In the genomic region with DNA sequence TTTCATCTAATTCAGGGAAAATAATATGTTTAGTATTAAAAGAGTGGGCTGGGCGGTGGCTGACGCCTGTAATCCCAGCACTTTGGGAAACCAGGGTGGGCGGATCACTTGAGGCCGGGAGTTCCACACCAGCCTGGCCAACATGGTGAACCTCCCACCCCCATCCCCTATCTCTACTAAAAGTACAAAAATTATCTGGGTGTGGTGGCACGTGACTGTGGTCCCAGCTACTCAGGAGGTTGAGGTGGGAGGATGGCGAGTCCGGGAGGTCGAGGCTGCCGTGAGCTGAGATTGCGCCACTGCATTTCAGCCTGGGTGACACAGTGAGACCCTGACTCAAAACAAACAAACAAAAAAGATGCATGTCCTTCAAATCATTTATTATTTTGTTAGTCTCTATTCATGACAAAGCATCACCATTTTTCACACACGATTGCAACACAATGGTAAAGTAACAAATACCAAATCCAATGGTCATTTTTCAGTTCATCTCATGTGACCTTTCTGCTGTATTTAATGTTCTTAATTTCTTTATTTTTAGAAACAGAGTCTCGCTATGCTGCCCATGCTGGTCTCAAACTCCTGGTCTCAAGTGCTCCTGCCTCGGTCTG, we compare ENCODE assay signal across 1 cellular context.
TF ChIP-seq lines count a peak whose summit lies in the region.

No MANE protein-coding gene starts in this region.

TF ChIP-seq in K562, 482 proteins besides CTCF, POLR2A, EP300 and RAD21 (continues in another document):
- TF ChIP-seq, protein P1, sequence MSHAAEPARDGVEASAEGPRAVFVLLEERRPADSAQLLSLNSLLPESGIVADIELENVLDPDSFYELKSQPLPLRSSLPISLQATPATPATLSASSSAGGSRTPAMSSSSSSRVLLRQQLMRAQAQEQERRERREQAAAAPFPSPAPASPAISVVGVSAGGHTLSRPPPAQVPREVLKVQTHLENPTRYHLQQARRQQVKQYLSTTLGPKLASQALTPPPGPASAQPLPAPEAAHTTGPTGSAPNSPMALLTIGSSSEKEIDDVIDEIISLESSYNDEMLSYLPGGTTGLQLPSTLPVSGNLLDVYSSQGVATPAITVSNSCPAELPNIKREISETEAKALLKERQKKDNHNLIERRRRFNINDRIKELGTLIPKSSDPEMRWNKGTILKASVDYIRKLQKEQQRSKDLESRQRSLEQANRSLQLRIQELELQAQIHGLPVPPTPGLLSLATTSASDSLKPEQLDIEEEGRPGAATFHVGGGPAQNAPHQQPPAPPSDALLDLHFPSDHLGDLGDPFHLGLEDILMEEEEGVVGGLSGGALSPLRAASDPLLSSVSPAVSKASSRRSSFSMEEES (CRISPR knock-in tag; IDR thresholded peaks at IDR 0.05): peak; percentile 50
- TF ChIP-seq ZNF347 (CRISPR knock-in tag; IDR thresholded peaks at IDR 0.05; ENCODE audit: low read depth) (no peak), RBM14 (IDR thresholded peaks at IDR 0.05; ENCODE audit: borderline replicate concordance, insufficient read depth, low read depth, low read length) (no peak), PTTG1 (tag; IDR thresholded peaks at IDR 0.05; ENCODE audit: low read depth) (no peak), CEBPB (tag; IDR thresholded peaks at IDR 0.05) (peak; percentile 62), ATF1 (CRISPR knock-in tag; IDR thresholded peaks at IDR 0.05) (no peak), ATF1 (tag; IDR thresholded peaks at IDR 0.05) (no peak), STAT5A (IDR thresholded peaks at IDR 0.05; ENCODE audit: borderline replicate concordance, low read length) (no peak), CREB1 (IDR thresholded peaks at IDR 0.05) (no peak), CREB1 (CRISPR knock-in tag; IDR thresholded peaks at IDR 0.05) (no peak), HNRNPH1 (optimal IDR thresholded peaks at IDR 0.05; ENCODE audit: low read depth, low read length) (no peak), ZNF263 (CRISPR knock-in tag; IDR thresholded peaks at IDR 0.05; ENCODE audit: borderline replicate concordance) (no peak), TSC22D4 (tag; IDR thresholded peaks at IDR 0.05) (no peak), FOXA1 (IDR thresholded peaks at IDR 0.05; ENCODE audit: borderline replicate concordance) (no peak), ZNF75A (CRISPR knock-in tag; IDR thresholded peaks at IDR 0.05) (no peak), ZNF77 (CRISPR knock-in tag; IDR thresholded peaks at IDR 0.05) (no peak), ZNF41 (CRISPR knock-in tag; conservative IDR thresholded peaks at IDR 0.05) (no peak), ZNF431 (CRISPR knock-in tag; IDR thresholded peaks at IDR 0.05) (no peak), ZNF583 (CRISPR knock-in tag; IDR thresholded peaks at IDR 0.05) (no peak), ZKSCAN3 (CRISPR knock-in tag; IDR thresholded peaks at IDR 0.05) (no peak), RHOXF2B (CRISPR knock-in tag; conservative IDR thresholded peaks at IDR 0.05) (no peak), ZNF695 (CRISPR knock-in tag; IDR thresholded peaks at IDR 0.05) (no peak), TGIF2 (CRISPR knock-in tag; IDR thresholded peaks at IDR 0.05) (no peak), ADNP (tag; IDR thresholded peaks at IDR 0.05) (no peak), ZNF133 (CRISPR knock-in tag; IDR thresholded peaks at IDR 0.05) (no peak), GABPB1 (CRISPR knock-in tag; IDR thresholded peaks at IDR 0.05) (no peak), SRSF9 (IDR thresholded peaks at IDR 0.05; ENCODE audit: borderline replicate concordance, low read depth, low read length) (no peak), SMARCE1 (IDR thresholded peaks at IDR 0.05) (no peak), NR1H2 (CRISPR knock-in tag; IDR thresholded peaks at IDR 0.05) (no peak), KAT8 (IDR thresholded peaks at IDR 0.05; ENCODE audit: low read depth) (no peak), NR2C2 (CRISPR knock-in tag; IDR thresholded peaks at IDR 0.05) (no peak), NR2C2 (tag; IDR thresholded peaks at IDR 0.05) (no peak), YY1 (IDR thresholded peaks at IDR 0.05; ENCODE audit: borderline replicate concordance in 1 of 3, control insufficient read depth in 1 of 3, extremely low read depth in 1 of 3, insufficient read depth in 3 of 3, insufficient read length in 1 of 3, insufficient replicate concordance in 2 of 3, low read depth in 1 of 3, low read length in 2 of 3) (no peak)
- TF ChIP-seq, protein P2, sequence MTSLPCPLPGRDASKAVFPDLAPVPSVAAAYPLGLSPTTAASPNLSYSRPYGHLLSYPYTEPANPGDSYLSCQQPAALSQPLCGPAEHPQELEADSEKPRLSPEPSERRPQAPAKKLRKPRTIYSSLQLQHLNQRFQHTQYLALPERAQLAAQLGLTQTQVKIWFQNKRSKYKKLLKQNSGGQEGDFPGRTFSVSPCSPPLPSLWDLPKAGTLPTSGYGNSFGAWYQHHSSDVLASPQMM (CRISPR knock-in tag; IDR thresholded peaks at IDR 0.05): no peak
- TF ChIP-seq, protein P3, sequence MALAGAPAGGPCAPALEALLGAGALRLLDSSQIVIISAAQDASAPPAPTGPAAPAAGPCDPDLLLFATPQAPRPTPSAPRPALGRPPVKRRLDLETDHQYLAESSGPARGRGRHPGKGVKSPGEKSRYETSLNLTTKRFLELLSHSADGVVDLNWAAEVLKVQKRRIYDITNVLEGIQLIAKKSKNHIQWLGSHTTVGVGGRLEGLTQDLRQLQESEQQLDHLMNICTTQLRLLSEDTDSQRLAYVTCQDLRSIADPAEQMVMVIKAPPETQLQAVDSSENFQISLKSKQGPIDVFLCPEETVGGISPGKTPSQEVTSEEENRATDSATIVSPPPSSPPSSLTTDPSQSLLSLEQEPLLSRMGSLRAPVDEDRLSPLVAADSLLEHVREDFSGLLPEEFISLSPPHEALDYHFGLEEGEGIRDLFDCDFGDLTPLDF (CRISPR knock-in tag; IDR thresholded peaks at IDR 0.05): no peak
- TF ChIP-seq, protein P4, sequence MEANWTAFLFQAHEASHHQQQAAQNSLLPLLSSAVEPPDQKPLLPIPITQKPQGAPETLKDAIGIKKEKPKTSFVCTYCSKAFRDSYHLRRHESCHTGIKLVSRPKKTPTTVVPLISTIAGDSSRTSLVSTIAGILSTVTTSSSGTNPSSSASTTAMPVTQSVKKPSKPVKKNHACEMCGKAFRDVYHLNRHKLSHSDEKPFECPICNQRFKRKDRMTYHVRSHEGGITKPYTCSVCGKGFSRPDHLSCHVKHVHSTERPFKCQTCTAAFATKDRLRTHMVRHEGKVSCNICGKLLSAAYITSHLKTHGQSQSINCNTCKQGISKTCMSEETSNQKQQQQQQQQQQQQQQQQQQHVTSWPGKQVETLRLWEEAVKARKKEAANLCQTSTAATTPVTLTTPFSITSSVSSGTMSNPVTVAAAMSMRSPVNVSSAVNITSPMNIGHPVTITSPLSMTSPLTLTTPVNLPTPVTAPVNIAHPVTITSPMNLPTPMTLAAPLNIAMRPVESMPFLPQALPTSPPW (CRISPR knock-in tag; IDR thresholded peaks at IDR 0.05): no peak
- TF ChIP-seq, protein P5, sequence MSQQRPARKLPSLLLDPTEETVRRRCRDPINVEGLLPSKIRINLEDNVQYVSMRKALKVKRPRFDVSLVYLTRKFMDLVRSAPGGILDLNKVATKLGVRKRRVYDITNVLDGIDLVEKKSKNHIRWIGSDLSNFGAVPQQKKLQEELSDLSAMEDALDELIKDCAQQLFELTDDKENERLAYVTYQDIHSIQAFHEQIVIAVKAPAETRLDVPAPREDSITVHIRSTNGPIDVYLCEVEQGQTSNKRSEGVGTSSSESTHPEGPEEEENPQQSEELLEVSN (IDR thresholded peaks at IDR 0.05; ENCODE audit: borderline replicate concordance in 1 of 2, extremely low read depth in 1 of 2, insufficient read depth in 1 of 2, insufficient read length in 1 of 2, low read depth in 1 of 2, low read length in 1 of 2, poor library complexity in 1 of 2, severe bottlenecking in 1 of 2): no peak
- TF ChIP-seq, protein P6, sequence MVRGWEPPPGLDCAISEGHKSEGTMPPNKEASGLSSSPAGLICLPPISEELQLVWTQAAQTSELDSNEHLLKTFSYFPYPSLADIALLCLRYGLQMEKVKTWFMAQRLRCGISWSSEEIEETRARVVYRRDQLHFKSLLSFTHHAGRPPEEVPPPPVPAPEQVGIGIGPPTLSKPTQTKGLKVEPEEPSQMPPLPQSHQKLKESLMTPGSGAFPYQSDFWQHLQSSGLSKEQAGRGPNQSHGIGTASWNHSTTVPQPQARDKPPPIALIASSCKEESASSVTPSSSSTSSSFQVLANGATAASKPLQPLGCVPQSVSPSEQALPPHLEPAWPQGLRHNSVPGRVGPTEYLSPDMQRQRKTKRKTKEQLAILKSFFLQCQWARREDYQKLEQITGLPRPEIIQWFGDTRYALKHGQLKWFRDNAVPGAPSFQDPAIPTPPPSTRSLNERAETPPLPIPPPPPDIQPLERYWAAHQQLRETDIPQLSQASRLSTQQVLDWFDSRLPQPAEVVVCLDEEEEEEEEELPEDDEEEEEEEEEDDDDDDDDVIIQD (CRISPR knock-in tag; IDR thresholded peaks at IDR 0.05): no peak
- TF ChIP-seq, protein P7, sequence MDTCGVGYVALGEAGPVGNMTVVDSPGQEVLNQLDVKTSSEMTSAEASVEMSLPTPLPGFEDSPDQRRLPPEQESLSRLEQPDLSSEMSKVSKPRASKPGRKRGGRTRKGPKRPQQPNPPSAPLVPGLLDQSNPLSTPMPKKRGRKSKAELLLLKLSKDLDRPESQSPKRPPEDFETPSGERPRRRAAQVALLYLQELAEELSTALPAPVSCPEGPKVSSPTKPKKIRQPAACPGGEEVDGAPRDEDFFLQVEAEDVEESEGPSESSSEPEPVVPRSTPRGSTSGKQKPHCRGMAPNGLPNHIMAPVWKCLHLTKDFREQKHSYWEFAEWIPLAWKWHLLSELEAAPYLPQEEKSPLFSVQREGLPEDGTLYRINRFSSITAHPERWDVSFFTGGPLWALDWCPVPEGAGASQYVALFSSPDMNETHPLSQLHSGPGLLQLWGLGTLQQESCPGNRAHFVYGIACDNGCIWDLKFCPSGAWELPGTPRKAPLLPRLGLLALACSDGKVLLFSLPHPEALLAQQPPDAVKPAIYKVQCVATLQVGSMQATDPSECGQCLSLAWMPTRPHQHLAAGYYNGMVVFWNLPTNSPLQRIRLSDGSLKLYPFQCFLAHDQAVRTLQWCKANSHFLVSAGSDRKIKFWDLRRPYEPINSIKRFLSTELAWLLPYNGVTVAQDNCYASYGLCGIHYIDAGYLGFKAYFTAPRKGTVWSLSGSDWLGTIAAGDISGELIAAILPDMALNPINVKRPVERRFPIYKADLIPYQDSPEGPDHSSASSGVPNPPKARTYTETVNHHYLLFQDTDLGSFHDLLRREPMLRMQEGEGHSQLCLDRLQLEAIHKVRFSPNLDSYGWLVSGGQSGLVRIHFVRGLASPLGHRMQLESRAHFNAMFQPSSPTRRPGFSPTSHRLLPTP (IDR thresholded peaks at IDR 0.05; ENCODE audit: borderline replicate concordance, extremely low read depth, insufficient read length): no peak
- TF ChIP-seq, protein P8, sequence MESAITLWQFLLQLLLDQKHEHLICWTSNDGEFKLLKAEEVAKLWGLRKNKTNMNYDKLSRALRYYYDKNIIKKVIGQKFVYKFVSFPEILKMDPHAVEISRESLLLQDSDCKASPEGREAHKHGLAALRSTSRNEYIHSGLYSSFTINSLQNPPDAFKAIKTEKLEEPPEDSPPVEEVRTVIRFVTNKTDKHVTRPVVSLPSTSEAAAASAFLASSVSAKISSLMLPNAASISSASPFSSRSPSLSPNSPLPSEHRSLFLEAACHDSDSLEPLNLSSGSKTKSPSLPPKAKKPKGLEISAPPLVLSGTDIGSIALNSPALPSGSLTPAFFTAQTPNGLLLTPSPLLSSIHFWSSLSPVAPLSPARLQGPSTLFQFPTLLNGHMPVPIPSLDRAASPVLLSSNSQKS (CRISPR knock-in tag; IDR thresholded peaks at IDR 0.05): no peak
- TF ChIP-seq, protein P9, sequence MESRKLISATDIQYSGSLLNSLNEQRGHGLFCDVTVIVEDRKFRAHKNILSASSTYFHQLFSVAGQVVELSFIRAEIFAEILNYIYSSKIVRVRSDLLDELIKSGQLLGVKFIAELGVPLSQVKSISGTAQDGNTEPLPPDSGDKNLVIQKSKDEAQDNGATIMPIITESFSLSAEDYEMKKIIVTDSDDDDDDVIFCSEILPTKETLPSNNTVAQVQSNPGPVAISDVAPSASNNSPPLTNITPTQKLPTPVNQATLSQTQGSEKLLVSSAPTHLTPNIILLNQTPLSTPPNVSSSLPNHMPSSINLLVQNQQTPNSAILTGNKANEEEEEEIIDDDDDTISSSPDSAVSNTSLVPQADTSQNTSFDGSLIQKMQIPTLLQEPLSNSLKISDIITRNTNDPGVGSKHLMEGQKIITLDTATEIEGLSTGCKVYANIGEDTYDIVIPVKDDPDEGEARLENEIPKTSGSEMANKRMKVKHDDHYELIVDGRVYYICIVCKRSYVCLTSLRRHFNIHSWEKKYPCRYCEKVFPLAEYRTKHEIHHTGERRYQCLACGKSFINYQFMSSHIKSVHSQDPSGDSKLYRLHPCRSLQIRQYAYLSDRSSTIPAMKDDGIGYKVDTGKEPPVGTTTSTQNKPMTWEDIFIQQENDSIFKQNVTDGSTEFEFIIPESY (CRISPR knock-in tag; IDR thresholded peaks at IDR 0.05): no peak
- TF ChIP-seq, protein P10, sequence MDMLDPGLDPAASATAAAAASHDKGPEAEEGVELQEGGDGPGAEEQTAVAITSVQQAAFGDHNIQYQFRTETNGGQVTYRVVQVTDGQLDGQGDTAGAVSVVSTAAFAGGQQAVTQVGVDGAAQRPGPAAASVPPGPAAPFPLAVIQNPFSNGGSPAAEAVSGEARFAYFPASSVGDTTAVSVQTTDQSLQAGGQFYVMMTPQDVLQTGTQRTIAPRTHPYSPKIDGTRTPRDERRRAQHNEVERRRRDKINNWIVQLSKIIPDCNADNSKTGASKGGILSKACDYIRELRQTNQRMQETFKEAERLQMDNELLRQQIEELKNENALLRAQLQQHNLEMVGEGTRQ (CRISPR knock-in tag; IDR thresholded peaks at IDR 0.05): peak; percentile 14; the same call in 1 of the 2 replicates
- TF ChIP-seq, protein P11, sequence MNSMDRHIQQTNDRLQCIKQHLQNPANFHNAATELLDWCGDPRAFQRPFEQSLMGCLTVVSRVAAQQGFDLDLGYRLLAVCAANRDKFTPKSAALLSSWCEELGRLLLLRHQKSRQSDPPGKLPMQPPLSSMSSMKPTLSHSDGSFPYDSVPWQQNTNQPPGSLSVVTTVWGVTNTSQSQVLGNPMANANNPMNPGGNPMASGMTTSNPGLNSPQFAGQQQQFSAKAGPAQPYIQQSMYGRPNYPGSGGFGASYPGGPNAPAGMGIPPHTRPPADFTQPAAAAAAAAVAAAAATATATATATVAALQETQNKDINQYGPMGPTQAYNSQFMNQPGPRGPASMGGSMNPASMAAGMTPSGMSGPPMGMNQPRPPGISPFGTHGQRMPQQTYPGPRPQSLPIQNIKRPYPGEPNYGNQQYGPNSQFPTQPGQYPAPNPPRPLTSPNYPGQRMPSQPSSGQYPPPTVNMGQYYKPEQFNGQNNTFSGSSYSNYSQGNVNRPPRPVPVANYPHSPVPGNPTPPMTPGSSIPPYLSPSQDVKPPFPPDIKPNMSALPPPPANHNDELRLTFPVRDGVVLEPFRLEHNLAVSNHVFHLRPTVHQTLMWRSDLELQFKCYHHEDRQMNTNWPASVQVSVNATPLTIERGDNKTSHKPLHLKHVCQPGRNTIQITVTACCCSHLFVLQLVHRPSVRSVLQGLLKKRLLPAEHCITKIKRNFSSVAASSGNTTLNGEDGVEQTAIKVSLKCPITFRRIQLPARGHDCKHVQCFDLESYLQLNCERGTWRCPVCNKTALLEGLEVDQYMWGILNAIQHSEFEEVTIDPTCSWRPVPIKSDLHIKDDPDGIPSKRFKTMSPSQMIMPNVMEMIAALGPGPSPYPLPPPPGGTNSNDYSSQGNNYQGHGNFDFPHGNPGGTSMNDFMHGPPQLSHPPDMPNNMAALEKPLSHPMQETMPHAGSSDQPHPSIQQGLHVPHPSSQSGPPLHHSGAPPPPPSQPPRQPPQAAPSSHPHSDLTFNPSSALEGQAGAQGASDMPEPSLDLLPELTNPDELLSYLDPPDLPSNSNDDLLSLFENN (IDR thresholded peaks at IDR 0.05; ENCODE audit: low read depth in 2 of 2, low read length in 2 of 2): no peak
